ENCODE assay signal across 16 cellular contexts in the genomic region with DNA sequence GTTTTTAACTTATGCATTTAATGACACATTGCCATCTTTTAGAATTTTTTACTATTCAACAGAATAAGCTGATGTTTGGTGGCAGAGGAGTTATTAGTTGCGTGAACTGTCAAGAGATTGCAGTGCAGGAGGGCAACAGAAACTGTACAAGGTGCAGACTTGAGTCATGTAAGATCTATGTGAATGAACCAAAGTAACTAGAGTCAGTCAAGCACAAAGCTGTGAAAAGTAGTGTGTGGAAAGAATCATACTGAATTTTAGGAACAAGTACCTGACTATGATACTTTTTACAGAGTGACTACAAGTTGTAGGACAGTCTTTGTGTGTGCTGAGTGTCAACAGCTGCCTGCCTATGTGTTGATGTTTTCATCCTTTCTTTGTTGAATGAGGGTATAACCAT. TPM values are rescaled to one million over a fixed set of nuclear protein-coding genes. Genes with fewer than 3 reads are reported as not detected.
DNase-seq lines count a peak whose midpoint lies in the region; ATAC-seq and TF ChIP-seq lines count a peak whose summit lies in the region.
"Had no signal": no experiment of that assay in that cellular context is flagged by ENCODE, and none has a peak within 500 bp of the region (broad histone marks: within the 10 kb centered on the region; RNA-seq: fewer than 3 reads in every experiment).

No MANE protein-coding gene starts in this region.

- no peaks in the 10 kb centered on the region for H3K27me3 Mint-ChIP-seq in activated CD4-positive, alpha-beta T cell treated with anti-CD3 and anti-CD28 coated beads for 36 hours
- H3K27me3 Mint-ChIP-seq: activated CD8-positive, alpha-beta memory T cell treated with anti-CD3 and anti-CD28 coated beads, Interleukin-2, amount 10 ng/mL, durations not matched to agents 7 days and 5 days had no signal

- POLR2A ChIA-PET in activated CD4-positive, alpha-beta T cell treated with anti-CD3 and anti-CD28 coated beads for 36 hours (lab: Charles Lee), result interaction anchor here (0.6 kb wide), 1 partner anchor 247 kb away, joined by 3 read pairs; no protein-coding TSS in a partner anchor

- no peaks in the 10 kb centered on the region for H3K4me1 Mint-ChIP-seq in activated CD4-positive, alpha-beta T cell treated with anti-CD3 and anti-CD28 coated beads for 36 hours
- H3K4me1 Mint-ChIP-seq: activated CD8-positive, alpha-beta memory T cell treated with anti-CD3 and anti-CD28 coated beads, Interleukin-2, amount 10 ng/mL, durations not matched to agents 7 days and 5 days; immature natural killer cell had no signal

- TF ChIP-seq CTCF in GM06990 (IDR thresholded peaks at IDR 0.05; ENCODE audit: insufficient read depth, low read length, poor library complexity, severe bottlenecking), result no peak

- H3K27ac Mint-ChIP-seq in activated CD4-positive, alpha-beta T cell treated with anti-CD3 and anti-CD28 coated beads for 36 hours, result no peak overlapping the region
- H3K27ac Mint-ChIP-seq: activated CD8-positive, alpha-beta memory T cell treated with anti-CD3 and anti-CD28 coated beads, Interleukin-2, amount 10 ng/mL, durations not matched to agents 7 days and 5 days; immature natural killer cell had no signal

- H3K4me3 Mint-ChIP-seq in activated CD4-positive, alpha-beta T cell treated with anti-CD3 and anti-CD28 coated beads for 36 hours, result no peak overlapping the region
- H3K4me3 Mint-ChIP-seq: activated CD8-positive, alpha-beta memory T cell treated with anti-CD3 and anti-CD28 coated beads, Interleukin-2, amount 10 ng/mL, durations not matched to agents 7 days and 5 days; immature natural killer cell had no signal

- ATAC-seq in GM19324 (IDR thresholded peaks at IDR 0.05; ENCODE audit: low FRiP score, unreplicated experiment) (peak; percentile 57), HG02610 (IDR thresholded peaks at IDR 0.05; ENCODE audit: unreplicated experiment) (peak; percentile 98), HG03175 (IDR thresholded peaks at IDR 0.05; ENCODE audit: unreplicated experiment) (peak; percentile 99)
- no peak for ATAC-seq in activated CD4-positive, alpha-beta T cell treated with anti-CD3 and anti-CD28 coated beads for 36 hours
- ATAC-seq: activated CD8-positive, alpha-beta memory T cell treated with anti-CD3 and anti-CD28 coated beads, Interleukin-2, amount 10 ng/mL, durations not matched to agents 7 days and 5 days; Panc1 had no signal

- intact Hi-C loops in activated CD4-positive, alpha-beta T cell treated with anti-CD3 and anti-CD28 coated beads for 36 hours (cut with DNase I, micrococcal nuclease), result no loop called here

- no peak overlapping the region for H3K4me3 ChIP-seq in GM06990 (replicated peaks; ENCODE audit: low read depth, low read length)
- H3K4me3 ChIP-seq: MG63, thoracic aorta had no signal

- H3K36me3 Mint-ChIP-seq in activated CD4-positive, alpha-beta T cell treated with anti-CD3 and anti-CD28 coated beads for 36 hours (ENCODE audit: low read depth), result peaks cover 3% of the 10 kb centered on the region
- H3K36me3 Mint-ChIP-seq: activated CD8-positive, alpha-beta memory T cell treated with anti-CD3 and anti-CD28 coated beads, Interleukin-2, amount 10 ng/mL, durations not matched to agents 7 days and 5 days had no signal

- DNase-seq in GM06990 (ENCODE audit: extremely low read depth, insufficient read length), result peak; percentile 25
- no peak for DNase-seq in amygdala (lab: John Stamatoyannopoulos, UW)
- no peak for DNase-seq in activated CD4-positive, alpha-beta T cell treated with anti-CD3 and anti-CD28 coated beads for 36 hours
- no peak for DNase-seq in 8988T
- no peak for DNase-seq in KG1 (lab: John Stamatoyannopoulos, UW)
- DNase-seq: activated CD8-positive, alpha-beta memory T cell treated with anti-CD3 and anti-CD28 coated beads, Interleukin-2, amount 10 ng/mL, durations not matched to agents 7 days and 5 days; Calu3; immature natural killer cell; MG63; NCI-H345; retina had no signal

- H3K36me3 ChIP-seq in GM06990 (ENCODE audit: control insufficient read depth, insufficient read depth, low read length), result no peaks in the 10 kb centered on the region
- H3K36me3 ChIP-seq: MG63, thoracic aorta had no signal

- H3K27me3 ChIP-seq in GM06990 (replicated peaks; ENCODE audit: control insufficient read depth, insufficient read depth, low read length), result no peaks in the 10 kb centered on the region
- H3K27me3 ChIP-seq: MG63 had no signal

- H3K9me3 Mint-ChIP-seq in activated CD4-positive, alpha-beta T cell treated with anti-CD3 and anti-CD28 coated beads for 36 hours (ENCODE audit: low read depth), result no peaks in the 10 kb centered on the region
- H3K9me3 Mint-ChIP-seq: immature natural killer cell had no signal

- CTCF ChIA-PET in activated CD4-positive, alpha-beta T cell treated with anti-CD3 and anti-CD28 coated beads for 36 hours (lab: Charles Lee), result no interaction called here

RNA-seq across cellular contexts. Expression of gene C6orf163, which starts 2.7 kb away (rescaled TPM):
- 1 to 10 TPM; 1.2 to 1.5 TPM for total RNA-seq in activated CD4-positive, alpha-beta T cell treated with anti-CD3 and anti-CD28 coated beads for 36 hours

RNA-seq across cellular contexts. Expression of gene GJB7, which starts 12.8 kb away (rescaled TPM):
- total RNA-seq in activated CD4-positive, alpha-beta T cell treated with anti-CD3 and anti-CD28 coated beads for 36 hours, result not detected
- total RNA-seq: activated CD8-positive, alpha-beta memory T cell treated with anti-CD3 and anti-CD28 coated beads, Interleukin-2, amount 10 ng/mL, durations not matched to agents 7 days and 5 days; Calu3; thoracic aorta had no signal

RNA-seq across cellular contexts. Expression of gene SMIM8, which starts 19.5 kb away (rescaled TPM):
- total RNA-seq in activated CD4-positive, alpha-beta T cell treated with anti-CD3 and anti-CD28 coated beads for 36 hours, result 10 to 100 TPM in 1 of 2 experiments, 1 to 10 TPM in 1; 8.5 to 10.1 TPM
